Comparison of ENCODE assay signal across 20 cellular contexts in genomic region chr11:12303431-12304149, GRCh38.
"Had no signal": no experiment of that assay in that cellular context is flagged by ENCODE, and none has a peak within 500 bp of the region (broad histone marks: within the 10 kb centered on the region; RNA-seq: fewer than 3 reads in every experiment).

No MANE protein-coding gene starts in this region.

- H3K79me2 ChIP-seq: hepatocyte had no signal

- H3K9me3 ChIP-seq: ovary, sigmoid colon, testis had no signal

- H3K27ac ChIP-seq: hepatocyte, left lung, neural progenitor cell, ovary, sigmoid colon, testis, upper lobe of right lung, WERI-Rb-1 had no signal

- DNase-seq: activated CD4-positive, alpha-beta T cell treated with anti-CD3 and anti-CD28 coated beads for 36 hours; activated CD8-positive, alpha-beta memory T cell treated with anti-CD3 and anti-CD28 coated beads for 24 hours; activated naive CD4-positive, alpha-beta T cell; activated naive CD8-positive, alpha-beta T cell treated with anti-CD3 and anti-CD28 coated beads, Interleukin-2, amount 10 ng/mL, durations not matched to agents 7 days and 5 days; aorta; cerebellar nuclear complex; effector memory CD8-positive, alpha-beta T cell; erythroblast; left lung; naive B cell; ovary; sigmoid colon; stimulated activated CD4-positive, alpha-beta T cell treated with anti-CD3 and anti-CD28 coated beads, Interleukin-1b, Interleukin-23, amount 100 ng/mL, for 48 hours; stimulated activated naive CD8-positive, alpha-beta T cell treated with anti-CD3 and anti-CD28 coated beads, Interleukin-15, amount 100 ng/mL, for 72 hours; testis; upper lobe of right lung; WERI-Rb-1 had no signal

- H3K4me2 ChIP-seq: hepatocyte, neural progenitor cell had no signal

- H3K4me3 ChIP-seq: hepatocyte, left lung, neural progenitor cell, ovary, sigmoid colon, testis, upper lobe of right lung had no signal

- H3K9ac ChIP-seq: neural progenitor cell had no signal

- FAIRE-seq: keratinocyte had no signal

- H3K36me3 ChIP-seq: left lung, neural progenitor cell, ovary, sigmoid colon, upper lobe of right lung, WERI-Rb-1 had no signal

- H3K4me1 ChIP-seq: left lung, neural progenitor cell, testis, upper lobe of right lung had no signal

- H3K27me3 ChIP-seq: hepatocyte, left lung, neural progenitor cell, ovary, sigmoid colon, testis, upper lobe of right lung had no signal

- H2AFZ ChIP-seq: hepatocyte, neural progenitor cell had no signal

- ATAC-seq: activated CD4-positive, alpha-beta T cell treated with anti-CD3 and anti-CD28 coated beads for 36 hours; effector memory CD8-positive, alpha-beta T cell; left lung; stimulated activated naive CD8-positive, alpha-beta T cell treated with anti-CD3 and anti-CD28 coated beads, Interleukin-15, amount 100 ng/mL, for 72 hours; upper lobe of right lung had no signal
